1 cellular context compared by ENCODE assay signal in genomic region chr9:123360161-123361085, GRCh38.
TF ChIP-seq lines count a peak whose summit lies in the region.

No MANE protein-coding gene starts in this region.

TF ChIP-seq in IMR-90, 13 proteins besides CTCF, POLR2A, EP300 and RAD21:
- no peak for TF ChIP-seq CHD1 (IDR thresholded peaks at IDR 0.05; ENCODE audit: low read depth, low read length)
- no peak for TF ChIP-seq ELK1 (IDR thresholded peaks at IDR 0.05; ENCODE audit: borderline replicate concordance, low read depth, low read length)
- no peak; the same call in 1 of the 2 replicates for TF ChIP-seq MAZ (IDR thresholded peaks at IDR 0.05; ENCODE audit: borderline replicate concordance, low read depth, low read length)
- TF ChIP-seq MAFK (IDR thresholded peaks at IDR 0.05; ENCODE audit: low read depth, low read length), result no peak
- TF ChIP-seq NFE2L2 (IDR thresholded peaks at IDR 0.05; ENCODE audit: low read depth, low read length), result no peak
- TF ChIP-seq RFX5 (IDR thresholded peaks at IDR 0.05; ENCODE audit: low read depth, low read length), result no peak
- no peak for TF ChIP-seq MXI1 (IDR thresholded peaks at IDR 0.05; ENCODE audit: borderline replicate concordance, low read depth, low read length)
- no peak for TF ChIP-seq CEBPB (IDR thresholded peaks at IDR 0.05; ENCODE audit: low read depth, low read length)
- TF ChIP-seq RCOR1 (IDR thresholded peaks at IDR 0.05; ENCODE audit: insufficient replicate concordance, low read length), result no peak
- TF ChIP-seq FOS (IDR thresholded peaks at IDR 0.05; ENCODE audit: low read depth, low read length), result no peak
- no peak for TF ChIP-seq BHLHE40 (IDR thresholded peaks at IDR 0.05; ENCODE audit: low read depth, low read length)
- no peak for TF ChIP-seq USF2 (IDR thresholded peaks at IDR 0.05; ENCODE audit: low read depth, low read length)
